9 cellular contexts compared by ENCODE assay signal in the genomic region with DNA sequence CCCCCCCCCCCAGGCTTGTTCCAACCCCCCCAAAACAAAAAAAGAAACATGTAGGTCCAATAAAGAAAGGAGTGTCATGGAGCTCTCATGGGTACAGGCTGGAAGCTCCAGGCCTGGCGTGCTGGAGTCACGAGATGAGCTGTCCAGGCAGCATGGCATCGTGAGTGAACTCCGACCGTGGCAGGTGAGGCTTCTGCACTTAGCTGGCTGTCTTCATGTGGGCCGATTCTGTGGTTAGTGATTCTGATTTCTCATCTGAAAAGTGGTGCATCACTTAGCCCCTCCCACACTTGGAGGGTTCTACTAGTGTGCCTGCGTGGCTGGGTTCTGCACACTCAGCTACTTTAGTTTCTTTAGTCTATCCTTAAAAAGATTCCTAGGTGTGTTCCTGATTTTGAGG.
DNase-seq lines count a peak whose midpoint lies in the region; ATAC-seq and TF ChIP-seq lines count a peak whose summit lies in the region.
"Had no signal": no experiment of that assay in that cellular context is flagged by ENCODE, and none has a peak within 500 bp of the region (broad histone marks: within the 10 kb centered on the region; RNA-seq: fewer than 3 reads in every experiment).

No MANE protein-coding gene starts in this region.

- peak; percentile 67 for DNase-seq in GM12865 (ENCODE audit: low read depth)
- peak; percentile 56 for DNase-seq in activated CD4-positive, alpha-beta memory T cell treated with anti-CD3 and anti-CD28 coated beads, Interleukin-2, amount 10 ng/mL, durations not matched to agents 7 days and 5 days
- DNase-seq in naive thymus-derived CD8-positive, alpha-beta T cell, result peak in 7 of 10 donors; percentile 17 to 48 (median 27)
- DNase-seq in NCI-H187 treated with DMSO at 0.1 percent for 48 hours (lab: John Stamatoyannopoulos, UW), result no peak
- DNase-seq in COR-L47 (lab: John Stamatoyannopoulos, UW), result no peak
- DNase-seq in foreskin fibroblast, result no peak
- DNase-seq in D341Med (ENCODE audit: low spot score), result no peak
- DNase-seq: DMS53 had no signal

- POLR2A ChIA-PET in activated CD4-positive, alpha-beta memory T cell treated with anti-CD3 and anti-CD28 coated beads, Interleukin-2, amount 10 ng/mL, durations not matched to agents 7 days and 5 days (lab: Charles Lee), result interaction anchor here (0.6 to 1.6 kb wide), 4 partner anchors 9 to 112 kb away, joined by 3 to 6 read pairs (median 4); no protein-coding TSS in a partner anchor
- POLR2A ChIA-PET in naive thymus-derived CD8-positive, alpha-beta T cell (lab: Charles Lee), result interaction anchor here (0.7 to 1.2 kb wide), 2 partner anchors 53 to 253 kb away, joined by 4 to 5 read pairs; no protein-coding TSS in a partner anchor

- peak; percentile 52 for ATAC-seq in HG02840 (IDR thresholded peaks at IDR 0.05; ENCODE audit: low FRiP score, unreplicated experiment)
- peak; percentile 78 for ATAC-seq in naive thymus-derived CD8-positive, alpha-beta T cell

- CTCF ChIA-PET in activated CD4-positive, alpha-beta memory T cell treated with anti-CD3 and anti-CD28 coated beads, Interleukin-2, amount 10 ng/mL, durations not matched to agents 7 days and 5 days (lab: Charles Lee), result interaction anchor here (0.9 to 2.3 kb wide), 5 partner anchors 9 to 324 kb away, joined by 5 to 16 read pairs (median 7); no protein-coding TSS in a partner anchor

- no peak overlapping the region for H3K4me3 Mint-ChIP-seq in activated CD4-positive, alpha-beta memory T cell treated with anti-CD3 and anti-CD28 coated beads, Interleukin-2, amount 10 ng/mL, durations not matched to agents 7 days and 5 days
- H3K4me3 Mint-ChIP-seq in naive thymus-derived CD8-positive, alpha-beta T cell, result peak overlapping the region; percentile 16 to 72 (median 55)

- H3K4me1 Mint-ChIP-seq in activated CD4-positive, alpha-beta memory T cell treated with anti-CD3 and anti-CD28 coated beads, Interleukin-2, amount 10 ng/mL, durations not matched to agents 7 days and 5 days, result peaks cover 59% of the 10 kb centered on the region
- peaks cover 46 to 89% (median 71%) of the 10 kb centered on the region in 4 donors for H3K4me1 Mint-ChIP-seq in naive thymus-derived CD8-positive, alpha-beta T cell

- H3K9me3 Mint-ChIP-seq in activated CD4-positive, alpha-beta memory T cell treated with anti-CD3 and anti-CD28 coated beads, Interleukin-2, amount 10 ng/mL, durations not matched to agents 7 days and 5 days, result no peaks in the 10 kb centered on the region
- H3K9me3 Mint-ChIP-seq in naive thymus-derived CD8-positive, alpha-beta T cell, result no peaks in the 10 kb centered on the region

- peaks cover 1% of the 10 kb centered on the region for H3K27me3 Mint-ChIP-seq in activated CD4-positive, alpha-beta memory T cell treated with anti-CD3 and anti-CD28 coated beads, Interleukin-2, amount 10 ng/mL, durations not matched to agents 7 days and 5 days
- H3K27me3 Mint-ChIP-seq in naive thymus-derived CD8-positive, alpha-beta T cell, result no peaks in the 10 kb centered on the region

- H3K27ac Mint-ChIP-seq in activated CD4-positive, alpha-beta memory T cell treated with anti-CD3 and anti-CD28 coated beads, Interleukin-2, amount 10 ng/mL, durations not matched to agents 7 days and 5 days, result no peak overlapping the region
- H3K27ac Mint-ChIP-seq in naive thymus-derived CD8-positive, alpha-beta T cell, result peak overlapping the region in 9 of 10 donors; percentile 31 to 88 (median 78)

- TF ChIP-seq CTCF in GM12865 (IDR thresholded peaks at IDR 0.05; ENCODE audit: insufficient read depth, low read depth, low read length, missing control alignments) (no peak), foreskin fibroblast (IDR thresholded peaks at IDR 0.05; ENCODE audit: low read depth, low read length) (no peak)

- no peak overlapping the region for H3K4me3 ChIP-seq in GM12865 (ENCODE audit: low read depth, low read length)
- no peak overlapping the region for H3K4me3 ChIP-seq in foreskin fibroblast (ENCODE audit: low read depth in 1 of 2, low read length in 2 of 2)

- H3K36me3 Mint-ChIP-seq in activated CD4-positive, alpha-beta memory T cell treated with anti-CD3 and anti-CD28 coated beads, Interleukin-2, amount 10 ng/mL, durations not matched to agents 7 days and 5 days (ENCODE audit: low read depth), result peaks cover 27% of the 10 kb centered on the region
- H3K36me3 Mint-ChIP-seq in naive thymus-derived CD8-positive, alpha-beta T cell, result peaks cover 0 to 15% (median 10%) of the 10 kb centered on the region in 3 donors

Comparison
In these comparisons a context has a peak if more than half of its experiments do, and no peak if none do; other contexts are left out.
1. DNase-seq: peak in GM12865 (single experiment), activated CD4-positive, alpha-beta memory T cell treated with anti-CD3 and anti-CD28 coated beads, Interleukin-2, amount 10 ng/mL, durations not matched to agents 7 days and 5 days (single experiment) and naive thymus-derived CD8-positive, alpha-beta T cell (7 of 10); none in NCI-H187 treated with DMSO at 0.1 percent for 48 hours (single experiment), COR-L47 (single experiment), foreskin fibroblast (0 of 2) and D341Med (single experiment).